ENCODE assay signal across 11 cellular contexts in genomic region chr2:191066281-191067233, GRCh38. TPM values are rescaled to one million over a fixed set of nuclear protein-coding genes. Genes with fewer than 3 reads are reported as not detected.
DNase-seq lines count a peak whose midpoint lies in the region; ATAC-seq and TF ChIP-seq lines count a peak whose summit lies in the region.
"Had no signal": no experiment of that assay in that cellular context is flagged by ENCODE, and none has a peak within 500 bp of the region (broad histone marks: within the 10 kb centered on the region; RNA-seq: fewer than 3 reads in every experiment).

No MANE protein-coding gene starts in this region.

- H3K4me1 ChIP-seq in BLaER1 = 0 out of 2 replicates have a peak, but pooled peaks cover 7% of the 10 kb centered on the region
- H3K4me1 ChIP-seq: right lobe of liver had no signal

- DNase-seq in GF-D8 (lab: John Stamatoyannopoulos, UW) (peak; percentile 57), left lobe of liver (ENCODE audit: low spot score) (no peak), hypothalamus (lab: John Stamatoyannopoulos, UW) (no peak), left colon (no peak), HuH-7 (ENCODE audit: low spot score) (no peak)
- DNase-seq: NCI-H1105, NCI-H510A, right lobe of liver had no signal

- no peak for TF ChIP-seq CTCF in VCaP (conservative IDR thresholded peaks at IDR 0.05)

- intact Hi-C loops in left colon (cut with DNase I, micrococcal nuclease) = no loop called here

- no peaks in the 10 kb centered on the region for H3K9me3 ChIP-seq in BLaER1
- H3K9me3 ChIP-seq: right lobe of liver had no signal

- H4K20me1 ChIP-seq in BLaER1 = no peaks in the 10 kb centered on the region

- H3K9ac ChIP-seq in BLaER1 = no peak overlapping the region

- H3K4me2 ChIP-seq in BLaER1 = peak overlapping the region; percentile 41

- no peak overlapping the region for H3K27ac ChIP-seq in BLaER1
- H3K27ac ChIP-seq in VCaP = peak overlapping the region; percentile 26; the same call in 1 of the 2 replicates
- H3K27ac ChIP-seq: right lobe of liver had no signal

- no peak overlapping the region for H3K4me3 ChIP-seq in BLaER1
- H3K4me3 ChIP-seq: right lobe of liver had no signal

- ATAC-seq in left lobe of liver = peak; percentile 19
- ATAC-seq in left colon = no peak
- ATAC-seq in GM18858 (IDR thresholded peaks at IDR 0.05; ENCODE audit: unreplicated experiment) = no peak

- H3K27me3 ChIP-seq in BLaER1 = no peaks in the 10 kb centered on the region
- H3K27me3 ChIP-seq: right lobe of liver had no signal

- H3K36me3 ChIP-seq in BLaER1 = no peaks in the 10 kb centered on the region
- H3K36me3 ChIP-seq: right lobe of liver had no signal

RNA-seq across cellular contexts. Expression of gene STAT1, which starts 52.6 kb away (rescaled TPM):
- total RNA-seq in left lobe of liver (26.1 TPM), left colon (10 to 100 TPM; 54.1 to 91.7 TPM)
